In the genomic region with DNA sequence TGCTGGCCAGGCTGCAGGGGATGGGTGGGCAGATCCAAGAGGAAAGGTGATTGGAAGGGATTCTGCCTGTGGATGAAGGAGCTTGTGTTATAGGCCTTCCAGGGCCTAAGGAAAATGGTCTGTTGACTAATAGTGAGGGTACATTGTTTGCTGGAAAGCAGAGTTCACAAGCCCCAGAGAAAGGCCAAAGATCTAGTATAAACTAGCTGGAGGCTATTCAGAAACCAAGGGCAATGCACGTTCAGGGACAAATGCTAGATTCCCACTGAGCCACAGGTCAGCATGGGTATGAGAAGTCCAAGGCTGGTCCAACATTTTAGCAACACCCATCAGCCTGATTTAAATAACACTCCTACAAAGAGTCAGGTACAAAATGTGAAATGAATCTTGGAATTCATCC, we compare ENCODE assay signal across 14 cellular contexts.
DNase-seq lines count a peak whose midpoint lies in the region; ATAC-seq, FAIRE-seq and TF ChIP-seq lines count a peak whose summit lies in the region.
"Had no signal": no experiment of that assay in that cellular context is flagged by ENCODE, and none has a peak within 500 bp of the region (broad histone marks: within the 10 kb centered on the region; RNA-seq: fewer than 3 reads in every experiment).

No MANE protein-coding gene starts in this region.

- H3K4me3 ChIP-seq in heart right ventricle (no peak overlapping the region), osteoblast (ENCODE audit: insufficient read depth, low read length) (no peak overlapping the region), Karpas-422 (ENCODE audit: low read length) (no peak overlapping the region)
- H3K4me3 ChIP-seq: HAP-1, SK-N-MC had no signal

- FAIRE-seq in frontal cortex (lab: Jason Lieb, UNC) = no peak

- 46 to 57% methylated on average over 1 of the region's 1 CpG for WGBS in heart right ventricle, 2 donors

- no peak overlapping the region for H3K27ac Mint-ChIP-seq in activated T-cell treated with anti-CD3 and anti-CD28 coated beads, Interleukin-2, amount 50 U/mL, for 24 hours

- DNase-seq in Right ventricle myocardium superior = no peak
- DNase-seq in heart right ventricle = no peak
- DNase-seq in foreskin melanocyte = peak; percentile 40
- DNase-seq in osteoblast (ENCODE audit: insufficient read length, low spot score, missing footprints) = no peak
- no peak for DNase-seq in superior temporal gyrus (ENCODE audit: extremely low spot score)
- no peak for DNase-seq in Karpas-422
- DNase-seq in activated T-cell treated with anti-CD3 and anti-CD28 coated beads, Interleukin-2, amount 50 U/mL, for 24 hours = no peak
- no peak for DNase-seq in frontal cortex (ENCODE audit: low spot score in 2 of 2)
- DNase-seq: Caco-2, NCI-H1105 treated with DMSO at 0.1 percent for 48 hours, NCI-H187, NCI-H69 had no signal

- peaks cover 0 to under 1% (median 0%) of the 10 kb centered on the region in 9 donors for H3K36me3 ChIP-seq in heart right ventricle
- H3K36me3 ChIP-seq in osteoblast (ENCODE audit: insufficient read depth, low read length) = peaks cover 49% of the 10 kb centered on the region
- no peaks in the 10 kb centered on the region for H3K36me3 ChIP-seq in Karpas-422 (ENCODE audit: insufficient read depth, low read length)
- H3K36me3 ChIP-seq: HAP-1 had no signal

- H3K9ac ChIP-seq in Karpas-422 (ENCODE audit: low read length) = no peak overlapping the region

- intact Hi-C loops in Right ventricle myocardium superior (cut with DNase I) = no loop called here
- intact Hi-C loops in heart right ventricle (cut with DNase I) = no loop called here

- H3K79me2 ChIP-seq in osteoblast (ENCODE audit: insufficient read depth, low read length) (peaks cover 82% of the 10 kb centered on the region), Karpas-422 (ENCODE audit: low read length) (no peaks in the 10 kb centered on the region)

- H3K36me3 Mint-ChIP-seq in activated T-cell treated with anti-CD3 and anti-CD28 coated beads, Interleukin-2, amount 50 U/mL, for 24 hours (ENCODE audit: low read depth) = no peaks in the 10 kb centered on the region

- H3K4me1 ChIP-seq in heart right ventricle (peaks cover 0 to 22% (median 12%) of the 10 kb centered on the region in 9 donors), osteoblast (ENCODE audit: insufficient read depth, low read length) (peaks cover 24% of the 10 kb centered on the region), Karpas-422 (ENCODE audit: low read length) (no peaks in the 10 kb centered on the region)
- H3K4me1 ChIP-seq: Caco-2, HAP-1 had no signal

- H3K4me2 ChIP-seq in osteoblast (ENCODE audit: insufficient read depth, low read length) = no peak overlapping the region
- H3K4me2 ChIP-seq in Karpas-422 (ENCODE audit: low read depth, low read length, poor library complexity, severe bottlenecking) = no peak overlapping the region

- ATAC-seq in Right ventricle myocardium superior (ENCODE audit: poor library complexity) (peak; percentile 84), heart right ventricle (no peak)

- H3K27ac ChIP-seq in heart right ventricle (no peak overlapping the region), osteoblast (ENCODE audit: low read depth, low read length) (peak overlapping the region; percentile 43), Karpas-422 (ENCODE audit: low read length) (no peak overlapping the region)
- H3K27ac ChIP-seq: SK-N-MC had no signal

- TF ChIP-seq CTCF in heart right ventricle (IDR thresholded peaks at IDR 0.05) = no peak
- TF ChIP-seq CTCF in osteoblast (IDR thresholded peaks at IDR 0.05; ENCODE audit: extremely low read depth, low read depth, low read length) = no peak

- H3K27me3 ChIP-seq in heart right ventricle (no peaks in the 10 kb centered on the region), osteoblast (ENCODE audit: insufficient read depth, low read length) (no peaks in the 10 kb centered on the region), Karpas-422 (ENCODE audit: low read length) (no peaks in the 10 kb centered on the region)

- no peaks in the 10 kb centered on the region for H3K9me3 ChIP-seq in heart right ventricle
- no peaks in the 10 kb centered on the region for H3K9me3 ChIP-seq in osteoblast (ENCODE audit: low read depth, low read length)
- H3K9me3 ChIP-seq in Karpas-422 (ENCODE audit: low read length) = no peaks in the 10 kb centered on the region
- H3K9me3 ChIP-seq: Caco-2, HAP-1 had no signal

- H3K9me3 Mint-ChIP-seq in activated T-cell treated with anti-CD3 and anti-CD28 coated beads, Interleukin-2, amount 50 U/mL, for 24 hours = no peaks in the 10 kb centered on the region

- H2AFZ ChIP-seq in osteoblast (ENCODE audit: low read length) (no peak overlapping the region), Karpas-422 (ENCODE audit: low read length) (no peak overlapping the region)

- H3K4me3 Mint-ChIP-seq in activated T-cell treated with anti-CD3 and anti-CD28 coated beads, Interleukin-2, amount 50 U/mL, for 24 hours = no peak overlapping the region

- H4K20me1 ChIP-seq in osteoblast (ENCODE audit: insufficient read depth, low read length) (peaks cover 9% of the 10 kb centered on the region), Karpas-422 (ENCODE audit: insufficient read depth, low read depth, low read length) (no peaks in the 10 kb centered on the region)

- no peaks in the 10 kb centered on the region for H3K27me3 Mint-ChIP-seq in activated T-cell treated with anti-CD3 and anti-CD28 coated beads, Interleukin-2, amount 50 U/mL, for 24 hours

- H3K4me1 Mint-ChIP-seq in activated T-cell treated with anti-CD3 and anti-CD28 coated beads, Interleukin-2, amount 50 U/mL, for 24 hours (ENCODE audit: low read depth) = no peaks in the 10 kb centered on the region

- no peaks in the 10 kb centered on the region for H3K9me2 ChIP-seq in Karpas-422 (replicated peaks; ENCODE audit: insufficient read depth, low read length)
